8 cellular contexts compared by ENCODE assay signal in genomic region chr9:136949817-136950655, GRCh38. TPM values are rescaled to one million over a fixed set of nuclear protein-coding genes. Genes with fewer than 3 reads are reported as not detected.
DNase-seq lines count a peak whose midpoint lies in the region; ATAC-seq and TF ChIP-seq lines count a peak whose summit lies in the region.

No MANE protein-coding gene starts in this region.

- intact Hi-C loops in activated CD4-positive, alpha-beta T cell treated with anti-CD3 and anti-CD28 coated beads, Interleukin-2, amount 10 ng/mL, durations not matched to agents 24 days and 14 days (cut with micrococcal nuclease) = no loop called here
- intact Hi-C loops in left lung (cut with DNase I) = no loop called here

- peaks cover 3% of the 10 kb centered on the region for H3K4me1 Mint-ChIP-seq in activated CD4-positive, alpha-beta T cell treated with anti-CD3 and anti-CD28 coated beads, Interleukin-2, amount 10 ng/mL, durations not matched to agents 24 days and 14 days

- H3K4me1 ChIP-seq in BE2C (peaks cover 10% of the 10 kb centered on the region), left lung (peaks cover 10 to 35% of the 10 kb centered on the region in 2 donors)

- peak overlapping the region; percentile 76 to 81 for H3K27ac ChIP-seq in left lung

- H3K27me3 Mint-ChIP-seq in activated CD4-positive, alpha-beta T cell treated with anti-CD3 and anti-CD28 coated beads, Interleukin-2, amount 10 ng/mL, durations not matched to agents 24 days and 14 days = no peaks in the 10 kb centered on the region

- H3K36me3 ChIP-seq in BE2C (no peaks in the 10 kb centered on the region), left lung (no peaks in the 10 kb centered on the region)

- DNase-seq in BE2C (peak; percentile 94), NCI-H510A treated with DMSO at 0.1 percent for 48 hours (lab: John Stamatoyannopoulos, UW) (peak; percentile 93), dedifferentiated amniotic fluid mesenchymal stem cell (ENCODE audit: extremely low spot score) (peak; percentile 56), left lung (peak; percentile 97 to 98)
- DNase-seq in activated CD4-positive, alpha-beta T cell treated with anti-CD3 and anti-CD28 coated beads, Interleukin-2, amount 10 ng/mL, durations not matched to agents 24 days and 14 days = peak; percentile 99
- peak; percentile 93 for DNase-seq in stimulated activated CD4-positive, alpha-beta T cell treated with anti-CD3 and anti-CD28 coated beads, Interleukin-2, amount 100 ng/mL, for 4 hours (ENCODE audit: low read depth)

- H3K9me3 ChIP-seq in BE2C (no peaks in the 10 kb centered on the region), left lung (no peaks in the 10 kb centered on the region)

- no peaks in the 10 kb centered on the region for H3K9me3 Mint-ChIP-seq in activated CD4-positive, alpha-beta T cell treated with anti-CD3 and anti-CD28 coated beads, Interleukin-2, amount 10 ng/mL, durations not matched to agents 24 days and 14 days

- H3K27ac Mint-ChIP-seq in activated CD4-positive, alpha-beta T cell treated with anti-CD3 and anti-CD28 coated beads, Interleukin-2, amount 10 ng/mL, durations not matched to agents 24 days and 14 days = peak overlapping the region; percentile 89

- H3K4me3 Mint-ChIP-seq in activated CD4-positive, alpha-beta T cell treated with anti-CD3 and anti-CD28 coated beads, Interleukin-2, amount 10 ng/mL, durations not matched to agents 24 days and 14 days = peak overlapping the region; percentile 88

- H3K27me3 ChIP-seq in BE2C (no peaks in the 10 kb centered on the region), left lung (no peaks in the 10 kb centered on the region)

- ATAC-seq in HG03432 (IDR thresholded peaks at IDR 0.05; ENCODE audit: unreplicated experiment) = peak; percentile 81
- peak; percentile 92 for ATAC-seq in left lung

- no peaks in the 10 kb centered on the region for H3K36me3 Mint-ChIP-seq in activated CD4-positive, alpha-beta T cell treated with anti-CD3 and anti-CD28 coated beads, Interleukin-2, amount 10 ng/mL, durations not matched to agents 24 days and 14 days (ENCODE audit: low read depth)

- H3K4me3 ChIP-seq in BE2C (ENCODE audit: low read depth, low read length) = peak overlapping the region; percentile 57
- H3K4me3 ChIP-seq in left lung = peak overlapping the region; percentile 50 to 70

- TF ChIP-seq POLR2A in GM19099 (IDR thresholded peaks at IDR 0.05; ENCODE audit: extremely low read depth, insufficient read length, low read depth) = peak; percentile 74

- no peak for TF ChIP-seq CTCF in BE2C (IDR thresholded peaks at IDR 0.05; ENCODE audit: low read depth, low read length)
- peak in 1 of 2 donors; percentile 12 for TF ChIP-seq CTCF in left lung (IDR thresholded peaks at IDR 0.05)

RNA-seq across cellular contexts. Expression of gene LCN12, which starts 2.0 kb away (rescaled TPM):
- 3.2 TPM for polyA plus RNA-seq in BE2C (2012; ENCODE audit: insufficient read depth, insufficient read length, low read depth)
- total RNA-seq in activated CD4-positive, alpha-beta T cell treated with anti-CD3 and anti-CD28 coated beads, Interleukin-2, amount 10 ng/mL, durations not matched to agents 24 days and 14 days = 1.3 and 2.3 TPM in 2 replicates
- 1 to 10 TPM; 2.1 to 4.5 TPM for total RNA-seq in left lung

RNA-seq across cellular contexts. Expression of gene C8G, which starts 5.0 kb away (rescaled TPM):
- polyA plus RNA-seq in BE2C (2012; ENCODE audit: insufficient read depth, insufficient read length, low read depth) = 11.2 TPM
- total RNA-seq in activated CD4-positive, alpha-beta T cell treated with anti-CD3 and anti-CD28 coated beads, Interleukin-2, amount 10 ng/mL, durations not matched to agents 24 days and 14 days = 0.69 and 1.7 TPM in 2 replicates
- 1 to 10 TPM; 1.2 TPM for total RNA-seq in left lung

RNA-seq across cellular contexts. Expression of gene FBXW5, which starts 5.5 kb away (rescaled TPM):
- 258 TPM for polyA plus RNA-seq in BE2C (2012; ENCODE audit: insufficient read depth, insufficient read length, low read depth)
- total RNA-seq in activated CD4-positive, alpha-beta T cell treated with anti-CD3 and anti-CD28 coated beads, Interleukin-2, amount 10 ng/mL, durations not matched to agents 24 days and 14 days = 92.7 and 93.6 TPM in 2 replicates
- 100 to 1,000 TPM in 1 of 2 donors, 10 to 100 TPM in 1; 98.5 to 111 TPM for total RNA-seq in left lung

RNA-seq across cellular contexts. Expression of gene PTGDS, which starts 27.3 kb away (rescaled TPM):
- polyA plus RNA-seq in BE2C (2012; ENCODE audit: insufficient read depth, insufficient read length, low read depth) = 1.5 TPM
- not detected in 2 replicates for total RNA-seq in activated CD4-positive, alpha-beta T cell treated with anti-CD3 and anti-CD28 coated beads, Interleukin-2, amount 10 ng/mL, durations not matched to agents 24 days and 14 days
- 100 to 1,000 TPM; 133 to 137 TPM for total RNA-seq in left lung

RNA-seq across cellular contexts. Expression of gene LCNL1, which starts 32.8 kb away (rescaled TPM):
- not detected for polyA plus RNA-seq in BE2C (2012; ENCODE audit: insufficient read depth, insufficient read length, low read depth)
- not detected in 2 replicates for total RNA-seq in activated CD4-positive, alpha-beta T cell treated with anti-CD3 and anti-CD28 coated beads, Interleukin-2, amount 10 ng/mL, durations not matched to agents 24 days and 14 days
- total RNA-seq in left lung = 1 to 10 TPM; 2.0 to 2.3 TPM

Comparison
In these comparisons a context has a peak if more than half of its experiments do, and no peak if none do; other contexts are left out.
1. Peak in every context shown above with its lines: DNase-seq, ATAC-seq, H3K4me3 ChIP-seq and H3K27ac ChIP-seq.